ENCODE assay signal across 19 cellular contexts in genomic region chr5:108541816-108542215, GRCh38.
DNase-seq lines count a peak whose midpoint lies in the region; ATAC-seq and TF ChIP-seq lines count a peak whose summit lies in the region.
"Had no signal": no experiment of that assay in that cellular context is flagged by ENCODE, and none has a peak within 500 bp of the region (broad histone marks: within the 10 kb centered on the region; RNA-seq: fewer than 3 reads in every experiment).

No MANE protein-coding gene starts in this region.

- CTCF ChIA-PET in RWPE1 (lab: Yijun Ruan, JAX), result no interaction called here

- no peak overlapping the region for H3K27ac ChIP-seq in RWPE1
- H3K27ac ChIP-seq: breast epithelium, lower lobe of right lung, pancreas, sigmoid colon had no signal

- ATAC-seq in GM18502 (IDR thresholded peaks at IDR 0.05; ENCODE audit: poor library complexity, unreplicated experiment), result peak; percentile 74
- ATAC-seq in GM21360 (IDR thresholded peaks at IDR 0.05; ENCODE audit: unreplicated experiment), result peak; percentile 88
- ATAC-seq in HG02798 (IDR thresholded peaks at IDR 0.05; ENCODE audit: poor library complexity, unreplicated experiment), result peak; percentile 71
- ATAC-seq in HG03469 (IDR thresholded peaks at IDR 0.05; ENCODE audit: unreplicated experiment), result peak; percentile 53
- ATAC-seq: esophagus mucosa, lower lobe of right lung, pancreas had no signal

- DNase-seq in NCI-H2227 (lab: John Stamatoyannopoulos, UW; ENCODE audit: unreplicated experiment) (no peak), RWPE1 (ENCODE audit: low spot score) (no peak), HPDE6-E6E7 (ENCODE audit: extremely low spot score) (no peak)
- no peak for DNase-seq in stimulated activated CD4-positive, alpha-beta T cell treated with anti-CD3 and anti-CD28 coated beads, Interleukin-2, amount 100 ng/mL, for 48 hours
- DNase-seq: activated CD4-positive, alpha-beta T cell treated with anti-CD3 and anti-CD28 coated beads, Interleukin-2, amount 50 U/mL, for 1 hour; EL; HCEC 1CT; IMR-90; lower lobe of right lung; NCI-H2029; NCI-H748 treated with DMSO at 0.1 percent for 48 hours; pancreas; sigmoid colon had no signal

- POLR2A ChIA-PET in RWPE1 (lab: Yijun Ruan, JAX; ENCODE audit: low non-redundant PET), result no interaction called here

- TF ChIP-seq CTCF in RWPE1 (conservative IDR thresholded peaks at IDR 0.05; ENCODE audit: low read depth), result no peak
